In genomic region chr12:2773199-2773875, GRCh38 we compare ENCODE assay signal across 7 cellular contexts.
"Had no signal": no experiment of that assay in that cellular context is flagged by ENCODE, and none has a peak within 500 bp of the region (broad histone marks: within the 10 kb centered on the region; RNA-seq: fewer than 3 reads in every experiment).

No MANE protein-coding gene starts in this region.

- H3K27ac ChIP-seq: GM23248 had no signal

- FAIRE-seq: H54, HTR-8/SVneo, K562 had no signal

- DNase-seq: GM23248, GOT3, HCEC 1CT, IMR-90 had no signal

- ATAC-seq: K562 had no signal

- H3K4me3 ChIP-seq: GM23248, K562 had no signal
